13 cellular contexts compared by ENCODE assay signal in genomic region chr1:204314209-204314892, GRCh38. TPM values are rescaled to one million over a fixed set of nuclear protein-coding genes. Genes with fewer than 3 reads are reported as not detected.
A peak's percentile ranks its signal among the peaks of the same experiment; 100 is the strongest.
DNase-seq lines count a peak whose midpoint lies in the region; ATAC-seq, FAIRE-seq and TF ChIP-seq lines count a peak whose summit lies in the region.
"Had no signal": no experiment of that assay in that cellular context is flagged by ENCODE, and none has a peak within 500 bp of the region (broad histone marks: within the 10 kb centered on the region; RNA-seq: fewer than 3 reads in every experiment).

No MANE protein-coding gene starts in this region.

- FAIRE-seq in islet of Langerhans (lab: Jason Lieb, UNC): peak; percentile 17

- H3K27me3 Mint-ChIP-seq in activated T-helper 1 cell treated with anti-CD3 and anti-CD28 coated beads, Interleukin-12 subunit alpha, Interleukin-12 subunit beta, Interleukin-2, Interleukin-4 antibody, amounts not matched to agents 30 ng/mL and 10 ng/mL and 1 ng/mL, durations not matched to agents 14 hours and 24 hours and 36 hours (ENCODE audit: insufficient read depth): no peaks in the 10 kb centered on the region

- H3K9ac ChIP-seq in BLaER1: no peak overlapping the region

- H3K4me1 Mint-ChIP-seq in activated T-helper 1 cell treated with anti-CD3 and anti-CD28 coated beads, Interleukin-12 subunit alpha, Interleukin-12 subunit beta, Interleukin-2, Interleukin-4 antibody, amounts not matched to agents 30 ng/mL and 10 ng/mL and 1 ng/mL, durations not matched to agents 14 hours and 24 hours and 36 hours (ENCODE audit: low read depth): peaks cover under 1% of the 10 kb centered on the region
- H3K4me1 Mint-ChIP-seq: neural crest cell had no signal

- ATAC-seq in HG03439 (IDR thresholded peaks at IDR 0.05; ENCODE audit: unreplicated experiment) (no peak), HG03095 (IDR thresholded peaks at IDR 0.05; ENCODE audit: unreplicated experiment) (no peak)

- peak overlapping the region; percentile 77 for H3K4me2 ChIP-seq in BLaER1

- no peaks in the 10 kb centered on the region for H3K36me3 ChIP-seq in BLaER1

- H3K4me3 ChIP-seq in BLaER1 (no peak overlapping the region), LNCaP clone FGC (ENCODE audit: low read depth, low read length) (peak overlapping the region; percentile 24; the same call in 1 of the 2 replicates)

- H4K20me1 ChIP-seq in BLaER1: no peaks in the 10 kb centered on the region

- no peak overlapping the region for H3K4me3 Mint-ChIP-seq in activated T-helper 1 cell treated with anti-CD3 and anti-CD28 coated beads, Interleukin-12 subunit alpha, Interleukin-12 subunit beta, Interleukin-2, Interleukin-4 antibody, amounts not matched to agents 30 ng/mL and 10 ng/mL and 1 ng/mL, durations not matched to agents 14 hours and 24 hours and 36 hours
- H3K4me3 Mint-ChIP-seq: neural crest cell; stimulated activated naive CD8-positive, alpha-beta T cell treated with anti-CD3 and anti-CD28 coated beads, Interleukin-15, Interleukin-2, amounts not matched to agents 100 ng/mL and 50 ng/mL, for 24 hours had no signal

- H3K9me3 ChIP-seq in BLaER1: no peaks in the 10 kb centered on the region

- H3K27ac Mint-ChIP-seq in activated T-helper 1 cell treated with anti-CD3 and anti-CD28 coated beads, Interleukin-12 subunit alpha, Interleukin-12 subunit beta, Interleukin-2, Interleukin-4 antibody, amounts not matched to agents 30 ng/mL and 10 ng/mL and 1 ng/mL, durations not matched to agents 14 hours and 24 hours and 36 hours: no peak overlapping the region
- H3K27ac Mint-ChIP-seq: stimulated activated naive CD8-positive, alpha-beta T cell treated with anti-CD3 and anti-CD28 coated beads, Interleukin-15, Interleukin-2, amounts not matched to agents 100 ng/mL and 50 ng/mL, for 24 hours had no signal

- intact Hi-C loops in activated T-helper 1 cell treated with anti-CD3 and anti-CD28 coated beads, Interleukin-12 subunit alpha, Interleukin-12 subunit beta, Interleukin-2, Interleukin-4 antibody, amounts not matched to agents 30 ng/mL and 10 ng/mL and 1 ng/mL, durations not matched to agents 14 hours and 24 hours and 36 hours (cut with micrococcal nuclease): no loop called here

- 0 out of 2 replicates have a peak overlapping the region, but pooled peaks have one; percentile 20 for H3K27ac ChIP-seq in BLaER1

- H3K36me3 Mint-ChIP-seq in activated T-helper 1 cell treated with anti-CD3 and anti-CD28 coated beads, Interleukin-12 subunit alpha, Interleukin-12 subunit beta, Interleukin-2, Interleukin-4 antibody, amounts not matched to agents 30 ng/mL and 10 ng/mL and 1 ng/mL, durations not matched to agents 14 hours and 24 hours and 36 hours (ENCODE audit: low read depth): no peaks in the 10 kb centered on the region

- H3K9me3 Mint-ChIP-seq in activated T-helper 1 cell treated with anti-CD3 and anti-CD28 coated beads, Interleukin-12 subunit alpha, Interleukin-12 subunit beta, Interleukin-2, Interleukin-4 antibody, amounts not matched to agents 30 ng/mL and 10 ng/mL and 1 ng/mL, durations not matched to agents 14 hours and 24 hours and 36 hours: no peaks in the 10 kb centered on the region
- H3K9me3 Mint-ChIP-seq: neural crest cell; stimulated activated naive CD8-positive, alpha-beta T cell treated with anti-CD3 and anti-CD28 coated beads, Interleukin-15, Interleukin-2, amounts not matched to agents 100 ng/mL and 50 ng/mL, for 24 hours had no signal

- peaks cover 23% of the 10 kb centered on the region for H3K4me1 ChIP-seq in BLaER1

- no peaks in the 10 kb centered on the region for H3K27me3 ChIP-seq in BLaER1

- no peak for TF ChIP-seq CTCF in LNCaP clone FGC (IDR thresholded peaks at IDR 0.05; ENCODE audit: control insufficient read depth, extremely low read depth, insufficient read depth)

- peak; percentile 18 for DNase-seq in LNCaP clone FGC (ENCODE audit: low read depth)
- DNase-seq in NCI-H748 (lab: John Stamatoyannopoulos, UW; ENCODE audit: unreplicated experiment): peak; percentile 77
- no peak for DNase-seq in activated T-helper 1 cell treated with anti-CD3 and anti-CD28 coated beads, Interleukin-12 subunit alpha, Interleukin-12 subunit beta, Interleukin-2, Interleukin-4 antibody, amounts not matched to agents 30 ng/mL and 10 ng/mL and 1 ng/mL, durations not matched to agents 14 hours and 24 hours and 36 hours (ENCODE audit: low spot score)
- DNase-seq in stimulated activated CD4-positive, alpha-beta T cell treated with anti-CD3 and anti-CD28 coated beads, Interleukin-4, amount 100 ng/mL, for 24 hours: no peak
- DNase-seq: activated gamma-delta T cell, hypothalamus, KG1 had no signal

RNA-seq across cellular contexts. Expression of gene PLEKHA6, which starts 45.4 kb away (rescaled TPM):
- 0.05 and 0.21 TPM in 2 replicates for total RNA-seq in activated T-helper 1 cell treated with anti-CD3 and anti-CD28 coated beads, Interleukin-12 subunit alpha, Interleukin-12 subunit beta, Interleukin-2, Interleukin-4 antibody, amounts not matched to agents 30 ng/mL and 10 ng/mL and 1 ng/mL, durations not matched to agents 14 hours and 24 hours and 36 hours

Comparison
In these comparisons a context has a peak if more than half of its experiments do, and no peak if none do; other contexts are left out.
1. DNase-seq: peak in LNCaP clone FGC (single experiment) and NCI-H748 (single experiment); none in activated T-helper 1 cell treated with anti-CD3 and anti-CD28 coated beads, Interleukin-12 subunit alpha, Interleukin-12 subunit beta, Interleukin-2, Interleukin-4 antibody, amounts not matched to agents 30 ng/mL and 10 ng/mL and 1 ng/mL, durations not matched to agents 14 hours and 24 hours and 36 hours (single experiment) and stimulated activated CD4-positive, alpha-beta T cell treated with anti-CD3 and anti-CD28 coated beads, Interleukin-4, amount 100 ng/mL, for 24 hours (single experiment).